8 cellular contexts compared by ENCODE assay signal in genomic region chr6:13813011-13813410, GRCh38. TPM values are rescaled to one million over a fixed set of nuclear protein-coding genes. Genes with fewer than 3 reads are reported as not detected.
A peak's percentile ranks its signal among the peaks of the same experiment; 100 is the strongest.
DNase-seq lines count a peak whose midpoint lies in the region; ATAC-seq and TF ChIP-seq lines count a peak whose summit lies in the region.

No MANE protein-coding gene starts in this region.

- H3K4me1 ChIP-seq in GM23248 (ENCODE audit: insufficient read depth) (peaks cover 16% of the 10 kb centered on the region; the same call in 1 of the 2 replicates), PC-3 (ENCODE audit: insufficient read depth, low read length) (peaks cover 18% of the 10 kb centered on the region), sigmoid colon (peaks cover 0 to 39% (median 36%) of the 10 kb centered on the region in 4 donors)

- H3K36me3 ChIP-seq in GM23248 (ENCODE audit: low read depth) (no peaks in the 10 kb centered on the region), PC-3 (ENCODE audit: low read depth, low read length) (no peaks in the 10 kb centered on the region), sigmoid colon (no peaks in the 10 kb centered on the region)

- peak; percentile 22 for DNase-seq in GM23248
- DNase-seq in PC-3 = peak; percentile 20
- no peak for DNase-seq in sigmoid colon
- no peak for DNase-seq in lower leg skin (ENCODE audit: low spot score in 2 of 2)
- DNase-seq in NCI-H82 treated with DMSO at 0.1 percent for 48 hours (lab: John Stamatoyannopoulos, UW; ENCODE audit: unreplicated experiment) = no peak

- no TSS peak for BruUV-seq in PC-3 (replicated peaks; lab: Mats Ljungman, UMichigan)

- no peak for ATAC-seq in PC-3
- peak; percentile 41 for ATAC-seq in esophagus mucosa
- no peak for ATAC-seq in activated CD4-positive, CD25-positive, alpha-beta regulatory T cell treated with anti-CD3 and anti-CD28 coated beads, Interleukin-2, amount 50 U/mL, for 24 hours
- no peak for ATAC-seq in GM21619 (IDR thresholded peaks at IDR 0.05; ENCODE audit: unreplicated experiment)

- in situ Hi-C loops in GM23248 (cut with MboI) = no loop called here

- TF ChIP-seq EP300 in sigmoid colon (IDR thresholded peaks at IDR 0.05) = no peak

- H3K4me2 ChIP-seq in GM23248 (ENCODE audit: unreplicated experiment) (peak overlapping the region; percentile 82), PC-3 (ENCODE audit: low read length) (peak overlapping the region; percentile 87)

- H3F3A ChIP-seq in GM23248 (ENCODE audit: insufficient read depth) = peaks cover 17% of the 10 kb centered on the region; the same call in 1 of the 2 replicates
- no peaks in the 10 kb centered on the region for H3F3A ChIP-seq in PC-3 (ENCODE audit: low read length, unreplicated experiment)

- H3K9ac ChIP-seq in GM23248 (peak overlapping the region; percentile 77), PC-3 (ENCODE audit: low read length) (no peak overlapping the region)

- H3K4me3 ChIP-seq in GM23248 (peak overlapping the region; percentile 90), PC-3 (ENCODE audit: low read length) (peak overlapping the region; percentile 86), sigmoid colon (peak overlapping the region; percentile 79 to 86 (median 82)), lower leg skin (ENCODE audit: low read depth, poor library complexity, severe bottlenecking) (no peak overlapping the region)

- CTCF ChIA-PET in PC-3 (lab: Charles Lee) = no interaction called here

- no peaks in the 10 kb centered on the region for H3K9me2 ChIP-seq in GM23248 (ENCODE audit: insufficient read depth)
- no peaks in the 10 kb centered on the region for H3K9me2 ChIP-seq in PC-3 (replicated peaks; ENCODE audit: low read length)

- H3K79me2 ChIP-seq in GM23248 (ENCODE audit: insufficient read depth) (peaks cover 55% of the 10 kb centered on the region), PC-3 (ENCODE audit: low read length) (peaks cover 54% of the 10 kb centered on the region)

- H3K27me3 ChIP-seq in GM23248 (replicated peaks; ENCODE audit: insufficient read depth) (no peaks in the 10 kb centered on the region), PC-3 (ENCODE audit: low read length) (no peaks in the 10 kb centered on the region), sigmoid colon (no peaks in the 10 kb centered on the region)

- H2AFZ ChIP-seq in GM23248 = no peak overlapping the region
- no peak overlapping the region for H2AFZ ChIP-seq in PC-3 (ENCODE audit: low read length)

- no peak for TF ChIP-seq CTCF in PC-3 (conservative IDR thresholded peaks at IDR 0.05; ENCODE audit: low read depth, low read length)
- no peak for TF ChIP-seq CTCF in sigmoid colon (IDR thresholded peaks at IDR 0.05)
- no peak for TF ChIP-seq CTCF in lower leg skin (IDR thresholded peaks at IDR 0.05)

- POLR2A ChIA-PET in PC-3 (lab: Charles Lee; ENCODE audit: unreplicated experiment) = no interaction called here

- no peaks in the 10 kb centered on the region for H3K9me3 ChIP-seq in GM23248 (ENCODE audit: low read depth)
- no peaks in the 10 kb centered on the region for H3K9me3 ChIP-seq in PC-3 (ENCODE audit: low read length)
- H3K9me3 ChIP-seq in sigmoid colon = no peaks in the 10 kb centered on the region

- intact Hi-C loops in PC-3 (cut with micrococcal nuclease) = loop anchor here (5.0 kb wide), 2 partner anchors 101 to 254 kb away; partner anchors contain the start of gene RANBP9
- intact Hi-C loops in sigmoid colon (cut with DNase I) = loop anchor here (5.0 kb wide), 2 partner anchors 59 to 196 kb away; partner anchors contain the start of gene NOL7
- intact Hi-C loops in lower leg skin (cut with DNase I; ENCODE audit: low total_unique reads) = no loop called here

- H3K27ac ChIP-seq in GM23248 (no peak overlapping the region), PC-3 (ENCODE audit: low read length) (no peak overlapping the region), sigmoid colon (peak overlapping the region; percentile 92 to 99 (median 98))

- TF ChIP-seq POLR2A in sigmoid colon (IDR thresholded peaks at IDR 0.05) (no peak), lower leg skin (IDR thresholded peaks at IDR 0.05) (no peak)

- WGBS in GM23248 (ENCODE audit: low coverage in 1 of 2, low lambda C conversion rate in 2 of 2, missing lambda C conversion rate in 2 of 2), 2 experiments = 54 to 60% methylated on average over 7 of the region's 7 CpGs
- WGBS in sigmoid colon, 2 donors = 40 to 52% methylated on average over 7 of the region's 7 CpGs
- 29 to 32% methylated on average over 7 of the region's 7 CpGs for WGBS in lower leg skin, 2 donors

- H4K20me1 ChIP-seq in GM23248 (ENCODE audit: insufficient read depth) (no peaks in the 10 kb centered on the region), PC-3 (ENCODE audit: low read length) (peaks cover 5% of the 10 kb centered on the region; the same call in 1 of the 2 replicates)

RNA-seq across cellular contexts. Expression of gene MCUR1, which starts 1.3 kb away (rescaled TPM):
- 11.1 and 13.6 TPM in 2 replicates for total RNA-seq in GM23248 (2014; rRNA removed; shearing (Covaris generic))
- polyA plus RNA-seq in GM23248 (2016; fragmentation: Nextera tagmentation; extraction: Ambion mirVana) (27.9 and 28.3 TPM in 2 replicates), sigmoid colon (10 to 100 TPM; 12.9 to 34.2 (median 25.7) TPM)
- total RNA-seq in PC-3 (2014; rRNA removed) (28.6 and 36.2 TPM in 2 replicates), esophagus mucosa (24.6 TPM), sigmoid colon (10 to 100 TPM in 2 of 4 donors, 1 to 10 TPM in 2; 7.2 to 13.2 (median 9.0) TPM), lower leg skin (10 to 100 TPM; 19.2 to 50.1 (median 33.5) TPM)

Comparison
In these comparisons a context has a peak if more than half of its experiments do, and no peak if none do; other contexts are left out.
1. DNase-seq: peak in GM23248 (single experiment) and PC-3 (single experiment); none in sigmoid colon (single experiment), lower leg skin (0 of 2) and NCI-H82 treated with DMSO at 0.1 percent for 48 hours (single experiment).
2. H3K27ac ChIP-seq: peak in sigmoid colon (4 of 4); none in GM23248 (single experiment) and PC-3 (single experiment).